Comparison of ENCODE assay signal across 1 cellular context in genomic region chr10:122864901-122865300, GRCh38.
TF ChIP-seq lines count a peak whose summit lies in the region.

No MANE protein-coding gene starts in this region.

TF ChIP-seq in SK-N-SH, 30 proteins besides CTCF, POLR2A, EP300 and RAD21 (continued from another document):
- no peak for TF ChIP-seq POLR2AphosphoS5 (IDR thresholded peaks at IDR 0.05; ENCODE audit: low read depth, low read length)
- TF ChIP-seq, protein P1, sequence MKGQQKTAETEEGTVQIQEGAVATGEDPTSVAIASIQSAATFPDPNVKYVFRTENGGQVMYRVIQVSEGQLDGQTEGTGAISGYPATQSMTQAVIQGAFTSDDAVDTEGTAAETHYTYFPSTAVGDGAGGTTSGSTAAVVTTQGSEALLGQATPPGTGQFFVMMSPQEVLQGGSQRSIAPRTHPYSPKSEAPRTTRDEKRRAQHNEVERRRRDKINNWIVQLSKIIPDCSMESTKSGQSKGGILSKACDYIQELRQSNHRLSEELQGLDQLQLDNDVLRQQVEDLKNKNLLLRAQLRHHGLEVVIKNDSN (IDR thresholded peaks at IDR 0.05; ENCODE audit: borderline replicate concordance, low read depth): no peak
- TF ChIP-seq, protein P2, sequence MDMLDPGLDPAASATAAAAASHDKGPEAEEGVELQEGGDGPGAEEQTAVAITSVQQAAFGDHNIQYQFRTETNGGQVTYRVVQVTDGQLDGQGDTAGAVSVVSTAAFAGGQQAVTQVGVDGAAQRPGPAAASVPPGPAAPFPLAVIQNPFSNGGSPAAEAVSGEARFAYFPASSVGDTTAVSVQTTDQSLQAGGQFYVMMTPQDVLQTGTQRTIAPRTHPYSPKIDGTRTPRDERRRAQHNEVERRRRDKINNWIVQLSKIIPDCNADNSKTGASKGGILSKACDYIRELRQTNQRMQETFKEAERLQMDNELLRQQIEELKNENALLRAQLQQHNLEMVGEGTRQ (IDR thresholded peaks at IDR 0.05; ENCODE audit: borderline replicate concordance, low read depth, low read length): no peak
- TF ChIP-seq MEF2A (IDR thresholded peaks at IDR 0.05; ENCODE audit: borderline replicate concordance, low read depth): no peak
- peak; percentile 34; the same call in 1 of the 2 replicates for TF ChIP-seq NFIC (IDR thresholded peaks at IDR 0.05; ENCODE audit: borderline replicate concordance)
- no peak for TF ChIP-seq FOXM1 (IDR thresholded peaks at IDR 0.05; ENCODE audit: low read depth)
- no peak for TF ChIP-seq NRF1 (IDR thresholded peaks at IDR 0.05; ENCODE audit: low read depth, low read length)
- TF ChIP-seq FOXJ3 (CRISPR knock-in tag; IDR thresholded peaks at IDR 0.05): no peak
- TF ChIP-seq GATA2 (CRISPR knock-in tag; IDR thresholded peaks at IDR 0.05): no peak
- no peak for TF ChIP-seq RCOR1 (IDR thresholded peaks at IDR 0.05; ENCODE audit: low read length)
- no peak for TF ChIP-seq ELF1 (IDR thresholded peaks at IDR 0.05)
- TF ChIP-seq SIN3A (IDR thresholded peaks at IDR 0.05; ENCODE audit: borderline replicate concordance, low read depth, low read length): no peak
- TF ChIP-seq JUND (IDR thresholded peaks at IDR 0.05): peak; percentile 42
- no peak for TF ChIP-seq MXI1 (IDR thresholded peaks at IDR 0.05; ENCODE audit: low read depth, low read length)
- TF ChIP-seq, protein P3, sequence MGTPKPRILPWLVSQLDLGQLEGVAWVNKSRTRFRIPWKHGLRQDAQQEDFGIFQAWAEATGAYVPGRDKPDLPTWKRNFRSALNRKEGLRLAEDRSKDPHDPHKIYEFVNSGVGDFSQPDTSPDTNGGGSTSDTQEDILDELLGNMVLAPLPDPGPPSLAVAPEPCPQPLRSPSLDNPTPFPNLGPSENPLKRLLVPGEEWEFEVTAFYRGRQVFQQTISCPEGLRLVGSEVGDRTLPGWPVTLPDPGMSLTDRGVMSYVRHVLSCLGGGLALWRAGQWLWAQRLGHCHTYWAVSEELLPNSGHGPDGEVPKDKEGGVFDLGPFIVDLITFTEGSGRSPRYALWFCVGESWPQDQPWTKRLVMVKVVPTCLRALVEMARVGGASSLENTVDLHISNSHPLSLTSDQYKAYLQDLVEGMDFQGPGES (IDR thresholded peaks at IDR 0.05; ENCODE audit: low read depth, low read length): no peak
- no peak for TF ChIP-seq RXRA (IDR thresholded peaks at IDR 0.05; ENCODE audit: borderline replicate concordance, low read depth)
- no peak for TF ChIP-seq RFX5 (IDR thresholded peaks at IDR 0.05; ENCODE audit: low read length)
- no peak for TF ChIP-seq EZH2phosphoT487 (IDR thresholded peaks at IDR 0.05; ENCODE audit: borderline replicate concordance, low read depth)
- TF ChIP-seq FOSL2 (IDR thresholded peaks at IDR 0.05; ENCODE audit: borderline replicate concordance, low read depth): peak; percentile 62
- TF ChIP-seq TCF12 (IDR thresholded peaks at IDR 0.05): peak; percentile 48; the same call in 1 of the 2 replicates
- TF ChIP-seq, protein P4, sequence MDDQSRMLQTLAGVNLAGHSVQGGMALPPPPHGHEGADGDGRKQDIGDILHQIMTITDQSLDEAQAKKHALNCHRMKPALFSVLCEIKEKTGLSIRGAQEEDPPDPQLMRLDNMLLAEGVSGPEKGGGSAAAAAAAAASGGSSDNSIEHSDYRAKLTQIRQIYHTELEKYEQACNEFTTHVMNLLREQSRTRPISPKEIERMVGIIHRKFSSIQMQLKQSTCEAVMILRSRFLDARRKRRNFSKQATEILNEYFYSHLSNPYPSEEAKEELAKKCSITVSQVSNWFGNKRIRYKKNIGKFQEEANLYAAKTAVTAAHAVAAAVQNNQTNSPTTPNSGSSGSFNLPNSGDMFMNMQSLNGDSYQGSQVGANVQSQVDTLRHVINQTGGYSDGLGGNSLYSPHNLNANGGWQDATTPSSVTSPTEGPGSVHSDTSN (IDR thresholded peaks at IDR 0.05): peak; percentile 24
- peak; percentile 63 for TF ChIP-seq TEAD4 (IDR thresholded peaks at IDR 0.05; ENCODE audit: borderline replicate concordance, insufficient read depth)
- TF ChIP-seq GABPA (IDR thresholded peaks at IDR 0.05; ENCODE audit: low read depth): no peak
- no peak for TF ChIP-seq TAF1 (IDR thresholded peaks at IDR 0.05; ENCODE audit: borderline replicate concordance, low read depth, low read length)
- no peak for TF ChIP-seq SMC3 (IDR thresholded peaks at IDR 0.05; ENCODE audit: low read depth, low read length)
- TF ChIP-seq CHD2 (IDR thresholded peaks at IDR 0.05; ENCODE audit: low read length, partially characterized antibody): no peak
- no peak for TF ChIP-seq YY1 (IDR thresholded peaks at IDR 0.05; ENCODE audit: low read depth)
